ENCODE assay signal across 16 cellular contexts in genomic region chr19:2070986-2071673, GRCh38. TPM values are rescaled to one million over a fixed set of nuclear protein-coding genes. Genes with fewer than 3 reads are reported as not detected.
DNase-seq lines count a peak whose midpoint lies in the region; ATAC-seq, FAIRE-seq and TF ChIP-seq lines count a peak whose summit lies in the region.
"Had no signal": no experiment of that assay in that cellular context is flagged by ENCODE, and none has a peak within 500 bp of the region (broad histone marks: within the 10 kb centered on the region; RNA-seq: fewer than 3 reads in every experiment).

No MANE protein-coding gene starts in this region.

- peaks cover 74% of the 10 kb centered on the region for H3K36me3 ChIP-seq in OCI-LY7 (ENCODE audit: insufficient read depth, low read length)
- H3K36me3 ChIP-seq in astrocyte (ENCODE audit: insufficient read depth, low read length) = peaks cover 9% of the 10 kb centered on the region
- H3K36me3 ChIP-seq in trophoblast cell (ENCODE audit: control insufficient read depth in 1 of 2, insufficient read depth in 2 of 2, low read length in 2 of 2) = peaks cover 37% of the 10 kb centered on the region in 2 experiments
- peaks cover 42 to 46% of the 10 kb centered on the region in 2 experiments for H3K36me3 ChIP-seq in mesenchymal stem cell (ENCODE audit: control insufficient read depth in 1 of 2, insufficient read depth in 2 of 2, low read depth in 1 of 2, low read length in 2 of 2)

- H3K27ac Mint-ChIP-seq in Calu3 (ENCODE audit: unreplicated experiment) = no peak overlapping the region
- H3K27ac Mint-ChIP-seq in astrocyte (ENCODE audit: unreplicated experiment) = peak overlapping the region; percentile 77

- H3K27ac ChIP-seq in OCI-LY7 (ENCODE audit: low read depth, low read length, poor library complexity, severe bottlenecking) = no peak overlapping the region
- H3K27ac ChIP-seq in astrocyte (ENCODE audit: low read depth, low read length) = no peak overlapping the region
- H3K27ac ChIP-seq in trophoblast cell (ENCODE audit: low read depth, low read length) = no peak overlapping the region
- no peak overlapping the region for H3K27ac ChIP-seq in mesenchymal stem cell (ENCODE audit: low read length, poor library complexity, severe bottlenecking)

- no peak overlapping the region for H3K14ac ChIP-seq in trophoblast cell (ENCODE audit: low read length)
- no peak overlapping the region for H3K14ac ChIP-seq in mesenchymal stem cell (ENCODE audit: low read length in 2 of 2)

- no peaks in the 10 kb centered on the region for H3K9me3 ChIP-seq in OCI-LY7 (ENCODE audit: low read length)
- no peaks in the 10 kb centered on the region for H3K9me3 ChIP-seq in astrocyte (ENCODE audit: insufficient read depth, low read depth, low read length)
- no peaks in the 10 kb centered on the region for H3K9me3 ChIP-seq in trophoblast cell (ENCODE audit: insufficient read depth, low read depth, low read length)
- no peaks in the 10 kb centered on the region for H3K9me3 ChIP-seq in mesenchymal stem cell (ENCODE audit: control insufficient read depth, low read length)

- no CpG with 5 or more reads among the region's 19 CpGs for WGBS in trophoblast cell (ENCODE audit: extremely low coverage, insufficient coverage, insufficient read length)
- 92% methylated on average over 19 of the region's 19 CpGs for WGBS in mesenchymal stem cell

- H2BK120ac ChIP-seq in trophoblast cell (ENCODE audit: insufficient read depth, low read length, poor library complexity) (no peak overlapping the region), mesenchymal stem cell (ENCODE audit: low read depth, low read length) (no peak overlapping the region)

- BruUV-seq in Calu3 (replicated peaks; lab: Mats Ljungman, UMichigan) = TSS peak; percentile 49
- TSS peak; percentile 75 for BruUV-seq in OCI-LY7 (replicated peaks; lab: Mats Ljungman, UMichigan)

- H3K36me3 Mint-ChIP-seq in Calu3 (ENCODE audit: insufficient read depth, unreplicated experiment) = peaks cover 17% of the 10 kb centered on the region
- peaks cover 20% of the 10 kb centered on the region for H3K36me3 Mint-ChIP-seq in astrocyte (ENCODE audit: low read depth, unreplicated experiment)

- no peaks in the 10 kb centered on the region for H3K27me3 Mint-ChIP-seq in Calu3 (ENCODE audit: unreplicated experiment)
- no peaks in the 10 kb centered on the region for H3K27me3 Mint-ChIP-seq in astrocyte (ENCODE audit: low read depth, unreplicated experiment)

- no peak overlapping the region for H3K18ac ChIP-seq in trophoblast cell (ENCODE audit: low read length)
- H3K18ac ChIP-seq in mesenchymal stem cell (ENCODE audit: low read depth in 1 of 2, low read length in 2 of 2) = no peak overlapping the region

- H3K4me3 Mint-ChIP-seq in Calu3 (ENCODE audit: low read depth, unreplicated experiment) (no peak overlapping the region), astrocyte (ENCODE audit: unreplicated experiment) (peak overlapping the region; percentile 27)

- H4K20me1 ChIP-seq in OCI-LY7 (ENCODE audit: insufficient read depth, low read length) (no peaks in the 10 kb centered on the region), astrocyte (ENCODE audit: insufficient read depth, low read length) (no peaks in the 10 kb centered on the region)

- no peaks in the 10 kb centered on the region for H3K4me1 Mint-ChIP-seq in Calu3 (ENCODE audit: low read depth, unreplicated experiment)
- no peaks in the 10 kb centered on the region for H3K4me1 Mint-ChIP-seq in astrocyte (ENCODE audit: low read depth, unreplicated experiment)

- H3K4ac ChIP-seq in trophoblast cell (ENCODE audit: low read depth, low read length) = no peak overlapping the region
- no peak overlapping the region for H3K4ac ChIP-seq in mesenchymal stem cell (ENCODE audit: low read depth in 1 of 2, low read length in 2 of 2)

- no peak for ATAC-seq in GM18511 (IDR thresholded peaks at IDR 0.05; ENCODE audit: unreplicated experiment)
- ATAC-seq: activated CD4-positive, CD25-positive, alpha-beta regulatory T cell treated with anti-CD3 and anti-CD28 coated beads, Interleukin-2, amount 50 U/mL, for 24 hours had no signal

- H2BK12ac ChIP-seq in trophoblast cell (ENCODE audit: low read length) (no peak overlapping the region), mesenchymal stem cell (ENCODE audit: low read length in 2 of 2) (no peak overlapping the region)

- H3K79me2 ChIP-seq in OCI-LY7 (ENCODE audit: insufficient read depth, low read depth, low read length) (peaks cover 11% of the 10 kb centered on the region; the same call in 1 of the 2 replicates), astrocyte (ENCODE audit: insufficient read depth, low read length) (peaks cover 2% of the 10 kb centered on the region), trophoblast cell (ENCODE audit: control insufficient read depth, insufficient read depth, low read length, poor library complexity) (no peaks in the 10 kb centered on the region)

- no peak overlapping the region for H3K23ac ChIP-seq in trophoblast cell (ENCODE audit: low read length)
- H3K23ac ChIP-seq in mesenchymal stem cell (ENCODE audit: low read length in 2 of 2) = no peak overlapping the region

- FAIRE-seq in astrocyte (lab: Jason Lieb, UNC) = no peak
- FAIRE-seq: urothelium cell line had no signal

- H4K12ac ChIP-seq in trophoblast cell (ENCODE audit: low read depth, low read length) = no peak overlapping the region

- H3K9me2 ChIP-seq in OCI-LY7 (ENCODE audit: insufficient read depth, low read length) = no peaks in the 10 kb centered on the region

- no peak overlapping the region for H2BK15ac ChIP-seq in mesenchymal stem cell (ENCODE audit: low read depth, poor library complexity, severe bottlenecking)

- no peak overlapping the region for H2BK5ac ChIP-seq in trophoblast cell (ENCODE audit: low read depth, low read length, poor library complexity)
- no peak overlapping the region for H2BK5ac ChIP-seq in mesenchymal stem cell (ENCODE audit: low read depth, low read length, poor library complexity, severe bottlenecking)

- H2AFZ ChIP-seq in OCI-LY7 (ENCODE audit: low read length) = no peak overlapping the region
- H2AFZ ChIP-seq in astrocyte (ENCODE audit: low read depth, low read length) = no peak overlapping the region
- no peak overlapping the region for H2AFZ ChIP-seq in trophoblast cell (ENCODE audit: insufficient read depth, low read length, poor library complexity)
- no peak overlapping the region for H2AFZ ChIP-seq in mesenchymal stem cell (ENCODE audit: low read depth, low read length)

- no peaks in the 10 kb centered on the region for H3K27me3 ChIP-seq in astrocyte (ENCODE audit: insufficient read depth, low read length)
- no peaks in the 10 kb centered on the region for H3K27me3 ChIP-seq in trophoblast cell (ENCODE audit: insufficient read depth, low read length)
- H3K27me3 ChIP-seq in mesenchymal stem cell (ENCODE audit: control insufficient read depth in 1 of 2, insufficient read depth in 1 of 2, low read length in 2 of 2) = no peaks in the 10 kb centered on the region

- POLR2A ChIA-PET in OCI-LY7 (lab: Charles Lee) = interaction anchor here (0.8 kb wide), 1 partner anchor 21 kb away, joined by 3 read pairs; no protein-coding TSS in a partner anchor

- H2AK5ac ChIP-seq in trophoblast cell (ENCODE audit: low read length) = no peak overlapping the region
- no peak overlapping the region for H2AK5ac ChIP-seq in mesenchymal stem cell (ENCODE audit: low read length, severe bottlenecking)

- H4K8ac ChIP-seq in trophoblast cell (ENCODE audit: low read depth, low read length) = no peak overlapping the region
- no peak overlapping the region for H4K8ac ChIP-seq in mesenchymal stem cell (ENCODE audit: low read length)

- CTCF ChIA-PET in Calu3 (lab: Charles Lee) = no interaction called here
- CTCF ChIA-PET in OCI-LY7 (lab: Charles Lee; ENCODE audit: unreplicated experiment) = no interaction called here

- H3K9ac ChIP-seq in astrocyte (ENCODE audit: low read length) (no peak overlapping the region), trophoblast cell (ENCODE audit: low read length) (peak overlapping the region; percentile 34), mesenchymal stem cell (ENCODE audit: low read length) (no peak overlapping the region)

- H3K9me3 Mint-ChIP-seq in Calu3 (ENCODE audit: low read depth, unreplicated experiment) = no peaks in the 10 kb centered on the region
- H3K9me3 Mint-ChIP-seq in astrocyte (ENCODE audit: unreplicated experiment) = no peaks in the 10 kb centered on the region

- intact Hi-C loops in Calu3 (cut with micrococcal nuclease; ENCODE audit: unreplicated experiment) = no loop called here
- intact Hi-C loops in OCI-LY7 (cut with micrococcal nuclease; ENCODE audit: unreplicated experiment) = no loop called here

- H3K4me3 ChIP-seq in OCI-LY7 (ENCODE audit: low read depth, low read length, poor library complexity, severe bottlenecking) (no peak overlapping the region), astrocyte (ENCODE audit: insufficient read depth, low read depth, low read length) (no peak overlapping the region), trophoblast cell (ENCODE audit: low read depth, low read length) (no peak overlapping the region), mesenchymal stem cell (ENCODE audit: insufficient read depth in 1 of 2, low read depth in 1 of 2, low read length in 2 of 2) (no peak overlapping the region)

- TF ChIP-seq CTCF in Calu3 (IDR thresholded peaks at IDR 0.05; ENCODE audit: unreplicated experiment) (no peak), OCI-LY7 (conservative IDR thresholded peaks at IDR 0.05; ENCODE audit: low read length) (no peak), astrocyte (IDR thresholded peaks at IDR 0.05; ENCODE audit: insufficient read depth, low read depth, low read length) (no peak)

- H3K4me1 ChIP-seq in OCI-LY7 (ENCODE audit: insufficient read depth, low read length, poor library complexity, severe bottlenecking) = peaks cover 38% of the 10 kb centered on the region
- H3K4me1 ChIP-seq in astrocyte (ENCODE audit: insufficient read depth, low read length) = no peaks in the 10 kb centered on the region
- H3K4me1 ChIP-seq in trophoblast cell (ENCODE audit: control insufficient read depth in 1 of 2, insufficient read depth in 2 of 2, low read length in 2 of 2) = no peaks in the 10 kb centered on the region
- peaks cover 4% of the 10 kb centered on the region for H3K4me1 ChIP-seq in mesenchymal stem cell (ENCODE audit: control insufficient read depth, insufficient read depth, low read depth, low read length)

- H3K4me2 ChIP-seq in OCI-LY7 (ENCODE audit: low read length) = no peak overlapping the region
- no peak overlapping the region for H3K4me2 ChIP-seq in astrocyte (ENCODE audit: low read length)
- no peak overlapping the region for H3K4me2 ChIP-seq in trophoblast cell (ENCODE audit: low read length)
- no peak overlapping the region for H3K4me2 ChIP-seq in mesenchymal stem cell (ENCODE audit: low read length, poor library complexity, severe bottlenecking)

- DNase-seq in Calu3 (no peak), OCI-LY7 (ENCODE audit: low spot score) (no peak), astrocyte (ENCODE audit: low read depth) (no peak), trophoblast cell (no peak), mesenchymal stem cell (no peak), NCI-H2029 (lab: John Stamatoyannopoulos, UW) (no peak)
- DNase-seq: central memory CD4-positive, alpha-beta T cell; head of caudate nucleus; left cardiac atrium; NCI-H1436; NCI-H446 treated with DMSO at 0.1 percent for 48 hours; retina; SW 1271 had no signal

- H3K79me1 ChIP-seq in trophoblast cell (ENCODE audit: low read length) (no peaks in the 10 kb centered on the region), mesenchymal stem cell (replicated peaks; ENCODE audit: low read length, poor library complexity, severe bottlenecking) (peaks cover 20% of the 10 kb centered on the region)

- H4K91ac ChIP-seq in trophoblast cell (ENCODE audit: low read depth, low read length) (no peak overlapping the region), mesenchymal stem cell (ENCODE audit: low read length) (no peak overlapping the region)

RNA-seq across cellular contexts. Expression of gene MKNK2, which starts 20.1 kb away (rescaled TPM):
- 96.0 and 99.7 TPM in 2 replicates for total RNA-seq in Calu3 (2022)
- 97.0 and 115 TPM in 2 replicates for total RNA-seq in OCI-LY7 (2014; rRNA removed; shearing (Covaris generic))
- 200 and 225 TPM in 2 replicates for total RNA-seq in OCI-LY7 (2022)
- total RNA-seq in astrocyte = 123 and 146 TPM in 2 replicates
- 339 and 368 TPM in 2 replicates for polyA plus RNA-seq in trophoblast cell (2013)
- 126 TPM for polyA plus RNA-seq in mesenchymal stem cell (2013, experiment 1 of 2)
- polyA plus RNA-seq in mesenchymal stem cell (2013, experiment 2 of 2) = 128 TPM

RNA-seq across cellular contexts. Expression of gene MOB3A, which starts 25.0 kb away (rescaled TPM):
- total RNA-seq in Calu3 (2022) (13.7 and 15.8 TPM in 2 replicates), OCI-LY7 (2022) (87.5 and 111 TPM in 2 replicates), astrocyte (45.3 and 47.2 TPM in 2 replicates)
- total RNA-seq in OCI-LY7 (2014; rRNA removed; shearing (Covaris generic)) = 41.7 and 54.6 TPM in 2 replicates
- 34.5 and 34.8 TPM in 2 replicates for polyA plus RNA-seq in trophoblast cell (2013)
- 48.9 TPM for polyA plus RNA-seq in mesenchymal stem cell (2013, experiment 1 of 2)
- 47.9 TPM for polyA plus RNA-seq in mesenchymal stem cell (2013, experiment 2 of 2)

RNA-seq across cellular contexts. Expression of gene IZUMO4, which starts 25.6 kb away (rescaled TPM):
- total RNA-seq in Calu3 (2022) = 2.7 and 2.8 TPM in 2 replicates
- total RNA-seq in OCI-LY7 (2014; rRNA removed; shearing (Covaris generic)) = 11.2 and 12.9 TPM in 2 replicates
- 6.1 and 7.3 TPM in 2 replicates for total RNA-seq in OCI-LY7 (2022)
- total RNA-seq in astrocyte = 5.6 and 5.8 TPM in 2 replicates
- 1.2 and 1.5 TPM in 2 replicates for polyA plus RNA-seq in trophoblast cell (2013)
- polyA plus RNA-seq in mesenchymal stem cell (2013, experiment 1 of 2) = 2.2 TPM
- polyA plus RNA-seq in mesenchymal stem cell (2013, experiment 2 of 2) = 2.1 TPM

RNA-seq across cellular contexts. Expression of gene BTBD2, which starts 55.6 kb away (rescaled TPM):
- total RNA-seq in Calu3 (2022) = 65.3 and 72.3 TPM in 2 replicates
- total RNA-seq in OCI-LY7 (2014; rRNA removed; shearing (Covaris generic)) = 41.9 and 53.9 TPM in 2 replicates
- total RNA-seq in OCI-LY7 (2022) = 91.6 and 109 TPM in 2 replicates
- total RNA-seq in astrocyte = 49.5 and 53.7 TPM in 2 replicates
- polyA plus RNA-seq in trophoblast cell (2013) = 43.8 and 44.5 TPM in 2 replicates
- polyA plus RNA-seq in mesenchymal stem cell (2013, experiment 1 of 2) = 60.4 TPM
- 58.7 TPM for polyA plus RNA-seq in mesenchymal stem cell (2013, experiment 2 of 2)
